Comparison of ENCODE assay signal across 1 cellular context in the genomic region with DNA sequence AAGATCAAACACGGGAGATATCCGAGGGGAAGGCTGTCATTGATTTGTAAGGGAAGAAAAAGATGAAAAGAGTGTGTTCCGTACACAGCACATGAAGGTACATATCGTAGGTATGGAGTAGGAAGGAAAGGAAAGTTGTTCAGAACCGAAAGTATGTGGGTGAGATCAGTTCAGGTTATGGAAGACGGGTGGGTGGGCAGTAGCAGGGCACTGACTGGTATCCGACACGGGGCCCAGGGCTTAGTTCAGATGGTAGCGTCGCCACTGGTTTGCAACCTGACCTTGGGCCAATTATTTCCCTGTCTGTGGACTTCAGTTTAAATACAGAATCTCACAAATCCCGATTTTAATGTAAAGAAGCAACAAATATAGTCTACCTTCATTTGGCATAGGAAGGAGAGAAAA.
TF ChIP-seq lines count a peak whose summit lies in the region.

No MANE protein-coding gene starts in this region.

TF ChIP-seq in GM23338, 12 proteins besides CTCF, POLR2A, EP300 and RAD21 (continued from another document):
- TF ChIP-seq, protein P1, sequence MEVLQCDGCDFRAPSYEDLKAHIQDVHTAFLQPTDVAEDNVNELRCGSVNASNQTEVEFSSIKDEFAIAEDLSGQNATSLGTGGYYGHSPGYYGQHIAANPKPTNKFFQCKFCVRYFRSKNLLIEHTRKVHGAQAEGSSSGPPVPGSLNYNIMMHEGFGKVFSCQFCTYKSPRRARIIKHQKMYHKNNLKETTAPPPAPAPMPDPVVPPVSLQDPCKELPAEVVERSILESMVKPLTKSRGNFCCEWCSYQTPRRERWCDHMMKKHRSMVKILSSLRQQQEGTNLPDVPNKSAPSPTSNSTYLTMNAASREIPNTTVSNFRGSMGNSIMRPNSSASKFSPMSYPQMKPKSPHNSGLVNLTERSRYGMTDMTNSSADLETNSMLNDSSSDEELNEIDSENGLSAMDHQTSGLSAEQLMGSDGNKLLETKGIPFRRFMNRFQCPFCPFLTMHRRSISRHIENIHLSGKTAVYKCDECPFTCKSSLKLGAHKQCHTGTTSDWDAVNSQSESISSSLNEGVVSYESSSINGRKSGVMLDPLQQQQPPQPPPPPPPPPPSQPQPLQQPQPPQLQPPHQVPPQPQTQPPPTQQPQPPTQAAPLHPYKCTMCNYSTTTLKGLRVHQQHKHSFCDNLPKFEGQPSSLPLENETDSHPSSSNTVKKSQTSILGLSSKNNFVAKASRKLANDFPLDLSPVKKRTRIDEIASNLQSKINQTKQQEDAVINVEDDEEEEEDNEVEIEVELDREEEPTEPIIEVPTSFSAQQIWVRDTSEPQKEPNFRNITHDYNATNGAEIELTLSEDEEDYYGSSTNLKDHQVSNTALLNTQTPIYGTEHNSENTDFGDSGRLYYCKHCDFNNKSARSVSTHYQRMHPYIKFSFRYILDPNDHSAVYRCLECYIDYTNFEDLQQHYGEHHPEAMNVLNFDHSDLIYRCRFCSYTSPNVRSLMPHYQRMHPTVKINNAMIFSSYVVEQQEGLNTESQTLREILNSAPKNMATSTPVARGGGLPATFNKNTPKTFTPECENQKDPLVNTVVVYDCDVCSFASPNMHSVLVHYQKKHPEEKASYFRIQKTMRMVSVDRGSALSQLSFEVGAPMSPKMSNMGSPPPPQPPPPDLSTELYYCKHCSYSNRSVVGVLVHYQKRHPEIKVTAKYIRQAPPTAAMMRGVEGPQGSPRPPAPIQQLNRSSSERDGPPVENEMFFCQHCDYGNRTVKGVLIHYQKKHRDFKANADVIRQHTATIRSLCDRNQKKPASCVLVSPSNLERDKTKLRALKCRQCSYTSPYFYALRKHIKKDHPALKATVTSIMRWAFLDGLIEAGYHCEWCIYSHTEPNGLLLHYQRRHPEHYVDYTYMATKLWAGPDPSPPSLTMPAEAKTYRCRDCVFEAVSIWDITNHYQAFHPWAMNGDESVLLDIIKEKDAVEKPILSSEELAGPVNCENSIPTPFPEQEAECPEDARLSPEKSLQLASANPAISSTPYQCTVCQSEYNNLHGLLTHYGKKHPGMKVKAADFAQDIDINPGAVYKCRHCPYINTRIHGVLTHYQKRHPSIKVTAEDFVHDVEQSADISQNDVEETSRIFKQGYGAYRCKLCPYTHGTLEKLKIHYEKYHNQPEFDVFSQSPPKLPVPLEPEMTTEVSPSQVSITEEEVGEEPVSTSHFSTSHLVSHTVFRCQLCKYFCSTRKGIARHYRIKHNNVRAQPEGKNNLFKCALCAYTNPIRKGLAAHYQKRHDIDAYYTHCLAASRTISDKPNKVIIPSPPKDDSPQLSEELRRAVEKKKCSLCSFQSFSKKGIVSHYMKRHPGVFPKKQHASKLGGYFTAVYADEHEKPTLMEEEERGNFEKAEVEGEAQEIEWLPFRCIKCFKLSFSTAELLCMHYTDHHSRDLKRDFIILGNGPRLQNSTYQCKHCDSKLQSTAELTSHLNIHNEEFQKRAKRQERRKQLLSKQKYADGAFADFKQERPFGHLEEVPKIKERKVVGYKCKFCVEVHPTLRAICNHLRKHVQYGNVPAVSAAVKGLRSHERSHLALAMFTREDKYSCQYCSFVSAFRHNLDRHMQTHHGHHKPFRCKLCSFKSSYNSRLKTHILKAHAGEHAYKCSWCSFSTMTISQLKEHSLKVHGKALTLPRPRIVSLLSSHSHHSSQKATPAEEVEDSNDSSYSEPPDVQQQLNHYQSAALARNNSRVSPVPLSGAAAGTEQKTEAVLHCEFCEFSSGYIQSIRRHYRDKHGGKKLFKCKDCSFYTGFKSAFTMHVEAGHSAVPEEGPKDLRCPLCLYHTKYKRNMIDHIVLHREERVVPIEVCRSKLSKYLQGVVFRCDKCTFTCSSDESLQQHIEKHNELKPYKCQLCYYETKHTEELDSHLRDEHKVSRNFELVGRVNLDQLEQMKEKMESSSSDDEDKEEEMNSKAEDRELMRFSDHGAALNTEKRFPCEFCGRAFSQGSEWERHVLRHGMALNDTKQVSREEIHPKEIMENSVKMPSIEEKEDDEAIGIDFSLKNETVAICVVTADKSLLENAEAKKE (CRISPR knock-in tag; IDR thresholded peaks at IDR 0.05), result no peak
- TF ChIP-seq JUNB (IDR thresholded peaks at IDR 0.05; ENCODE audit: unreplicated experiment), result no peak
- no peak for TF ChIP-seq EZH2phosphoT487 (IDR thresholded peaks at IDR 0.05; ENCODE audit: unreplicated experiment)
- no peak for TF ChIP-seq EZH2 (IDR thresholded peaks at IDR 0.05; ENCODE audit: low read depth, unreplicated experiment)
- TF ChIP-seq STAT1 (IDR thresholded peaks at IDR 0.05; ENCODE audit: unreplicated experiment), result no peak
- TF ChIP-seq ZNF331 (CRISPR knock-in tag; IDR thresholded peaks at IDR 0.05; ENCODE audit: low read depth), result no peak
- no peak for TF ChIP-seq POLR2AphosphoS5 (IDR thresholded peaks at IDR 0.05; ENCODE audit: low read depth)
- no peak for TF ChIP-seq CREB1 (CRISPR knock-in tag; IDR thresholded peaks at IDR 0.05; ENCODE audit: low read depth)
- TF ChIP-seq ZNF114 (CRISPR knock-in tag; IDR thresholded peaks at IDR 0.05), result no peak
